In the genomic region with DNA sequence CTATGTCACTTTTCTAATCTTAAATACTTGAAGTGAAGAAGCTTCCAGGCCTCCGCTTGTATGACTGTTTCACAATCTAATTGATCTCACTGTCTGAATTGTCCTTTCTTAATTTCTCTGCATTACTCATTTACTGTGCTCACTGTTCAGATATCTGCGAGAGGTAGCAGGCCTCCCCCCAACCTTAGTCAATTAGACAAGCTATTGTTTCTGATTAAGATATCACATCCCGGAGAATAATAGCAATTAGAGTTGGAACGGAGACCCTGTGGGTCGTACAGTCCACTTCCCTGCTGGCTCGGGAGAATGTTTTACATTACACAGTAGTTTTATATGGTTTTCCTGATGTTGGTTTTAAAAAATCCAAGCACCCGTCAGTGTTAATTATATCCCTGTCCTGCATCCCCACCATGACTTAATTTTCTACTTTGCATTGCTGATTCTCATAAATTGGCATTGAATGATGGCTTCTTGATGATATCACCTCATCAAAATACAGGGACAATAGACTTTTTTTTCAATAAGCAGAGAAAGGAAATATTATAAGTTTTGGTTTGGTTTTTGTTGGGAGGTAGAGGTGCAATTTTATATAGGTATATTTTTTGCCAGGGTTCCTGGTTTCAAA, we compare ENCODE assay signal across 8 cellular contexts.
"Had no signal": no experiment of that assay in that cellular context is flagged by ENCODE, and none has a peak within 500 bp of the region (broad histone marks: within the 10 kb centered on the region; RNA-seq: fewer than 3 reads in every experiment).

No MANE protein-coding gene starts in this region.

- H3K9me3 Mint-ChIP-seq: IgD-negative memory B cell had no signal

- ATAC-seq: HepG2, K562 had no signal

- H3K27ac Mint-ChIP-seq: IgD-negative memory B cell had no signal

- DNase-seq: IMR-90, KBM-7, KG1 had no signal

- H3K4me3 ChIP-seq: K562 had no signal

- H3K36me3 Mint-ChIP-seq: IgD-negative memory B cell had no signal

- H3K4me3 Mint-ChIP-seq: IgD-negative memory B cell had no signal

- H3K4me1 Mint-ChIP-seq: IgD-negative memory B cell had no signal

- H3K9ac ChIP-seq: KMS-11 had no signal

- H3K4me2 ChIP-seq: KMS-11 had no signal

- H3K27ac ChIP-seq: HL-60, KMS-11 had no signal
